Comparison of ENCODE assay signal across 18 cellular contexts in genomic region chr18:56388571-56388970, GRCh38.
"Had no signal": no experiment of that assay in that cellular context is flagged by ENCODE, and none has a peak within 500 bp of the region (broad histone marks: within the 10 kb centered on the region; RNA-seq: fewer than 3 reads in every experiment).

No MANE protein-coding gene starts in this region.

- H3K4me3 Mint-ChIP-seq: dendritic cell treated with granulocyte-macrophage colony-stimulating factor and Interleukin-4, amounts not matched to agents 40 ng/mL and 50 ng/mL, for 4 days; naive thymus-derived CD4-positive, alpha-beta T cell; nephron progenitor cell had no signal

- H3K36me3 Mint-ChIP-seq: naive thymus-derived CD4-positive, alpha-beta T cell had no signal

- H3K27me3 Mint-ChIP-seq: dendritic cell treated with granulocyte-macrophage colony-stimulating factor and Interleukin-4, amounts not matched to agents 40 ng/mL and 50 ng/mL, for 4 days; naive thymus-derived CD4-positive, alpha-beta T cell had no signal

- H3K4me3 ChIP-seq: heart left ventricle, prostate gland, right lobe of liver, spleen, stomach, thoracic aorta had no signal

- DNase-seq: foreskin melanocyte; heart left ventricle; kidney glomerular epithelial cell; mammary epithelial cell; naive thymus-derived CD4-positive, alpha-beta T cell; nephron progenitor cell; retina; right lobe of liver; spleen; stimulated activated CD4-positive, alpha-beta T cell treated with anti-CD3 and anti-CD28 coated beads, Interleukin-15, amount 100 ng/mL, for 24 hours; stimulated activated CD4-positive, alpha-beta T cell treated with anti-CD3 and anti-CD28 coated beads, Interleukin-1b, Interleukin-23, amount 100 ng/mL, for 48 hours; stimulated activated CD4-positive, alpha-beta T cell treated with anti-CD3 and anti-CD28 coated beads, Interleukin-4, amount 100 ng/mL, for 24 hours; stimulated activated naive CD4-positive, alpha-beta T cell; stomach; trophoblast cell had no signal

- H3K27ac Mint-ChIP-seq: dendritic cell treated with granulocyte-macrophage colony-stimulating factor and Interleukin-4, amounts not matched to agents 40 ng/mL and 50 ng/mL, for 4 days; naive thymus-derived CD4-positive, alpha-beta T cell; nephron progenitor cell had no signal

- H3K9me3 Mint-ChIP-seq: dendritic cell treated with granulocyte-macrophage colony-stimulating factor and Interleukin-4, amounts not matched to agents 40 ng/mL and 50 ng/mL, for 4 days; nephron progenitor cell had no signal

- ATAC-seq: naive thymus-derived CD4-positive, alpha-beta T cell; right lobe of liver had no signal

- H3K4me1 Mint-ChIP-seq: naive thymus-derived CD4-positive, alpha-beta T cell; nephron progenitor cell had no signal
